8 cellular contexts compared by ENCODE assay signal in genomic region chr5:147234825-147235635, GRCh38. TPM values are rescaled to one million over a fixed set of nuclear protein-coding genes. Genes with fewer than 3 reads are reported as not detected.
DNase-seq lines count a peak whose midpoint lies in the region; ATAC-seq, FAIRE-seq and TF ChIP-seq lines count a peak whose summit lies in the region.

Gene STK32A (plus strand): TSS chr5:147235026. CDS start chr5:147239635, 4,609 bp downstream.

- intact Hi-C loops in HepG2 (cut with micrococcal nuclease; ENCODE audit: unreplicated experiment), result no loop called here

- H3K79me2 ChIP-seq in HepG2 (ENCODE audit: insufficient read depth, low read length), result no peaks in the 10 kb centered on the region

- H3K9me3 ChIP-seq in HepG2 (ENCODE audit: low read length) (no peaks in the 10 kb centered on the region), suprapubic skin (no peaks in the 10 kb centered on the region)

- H2AFZ ChIP-seq in HepG2 (ENCODE audit: low read length), result no peak within 1 kb of the TSS

- no peaks in the 10 kb centered on the region for H4K20me1 ChIP-seq in HepG2 (ENCODE audit: insufficient read depth, low read length)

- DNase-seq in EH (ENCODE audit: low read depth) (peak; percentile 1), NCI-H446 treated with DMSO at 0.1 percent for 48 hours (lab: John Stamatoyannopoulos, UW) (peak; percentile 65), dermis blood vessel endothelial cell (peak; percentile 34), HepG2 (ENCODE audit: low spot score) (no peak), suprapubic skin (ENCODE audit: low spot score in 2 of 2) (peak; percentile 75 to 83), RCC 7860 (ENCODE audit: low spot score) (no peak)

- TF ChIP-seq EP300 in HepG2 (IDR thresholded peaks at IDR 0.05; ENCODE audit: low read depth in 2 of 2, low read length in 2 of 2), result no peak
- no peak for TF ChIP-seq EP300 in HepG2 (CRISPR knock-in tag; IDR thresholded peaks at IDR 0.05; ENCODE audit: borderline replicate concordance)
- TF ChIP-seq EP300 in suprapubic skin (IDR thresholded peaks at IDR 0.05), result no peak

- BruUV-seq in HepG2 (replicated peaks; lab: Mats Ljungman, UMichigan), result no TSS peak

- TF ChIP-seq POLR2A in HepG2 (IDR thresholded peaks at IDR 0.05; ENCODE audit: insufficient read depth in 1 of 2, low read depth in 2 of 2, low read length in 2 of 2) (no peak), suprapubic skin (IDR thresholded peaks at IDR 0.05) (no peak)

- FAIRE-seq in HepG2 (lab: Jason Lieb, UNC), result no peak
- no peak for FAIRE-seq in RCC 7860 (lab: Jason Lieb, UNC)

- WGBS in HepG2 (ENCODE audit: low lambda C conversion rate), result 11% methylated on average over 10 of the region's 28 CpGs
- WGBS in suprapubic skin, result 3% methylated on average over 19 of the region's 28 CpGs

- H3K27ac ChIP-seq in HepG2 (ENCODE audit: extremely low read length, insufficient read depth, low read length) (no peak within 1 kb of the TSS), suprapubic skin (peak within 1 kb of the TSS; percentile 80)

- no peaks in the 10 kb centered on the region for H3K36me3 ChIP-seq in HepG2 (replicated peaks in 1 of 2; ENCODE audit: control insufficient read depth in 1 of 2, insufficient read depth in 2 of 2, low read length in 2 of 2)
- no peaks in the 10 kb centered on the region for H3K36me3 ChIP-seq in suprapubic skin

- peak within 1 kb of the TSS; percentile 33; the same call in 1 of the 2 replicates for H3K4me2 ChIP-seq in HepG2 (ENCODE audit: low read depth, low read length)

- in situ Hi-C loops in HepG2 (cut with HindIII; ENCODE audit: extremely low pct_ligation_motif_present, low pct_unique_long_range_greater_than_20kb), result no loop called here

- CTCF ChIA-PET in HepG2 (lab: Yijun Ruan, JAX; ENCODE audit: low intra/inter-chr PET ratio, low total read pairs), result no interaction called here

- no peak for TF ChIP-seq CTCF in HepG2 (CRISPR knock-in tag; IDR thresholded peaks at IDR 0.05)
- no peak for TF ChIP-seq CTCF in suprapubic skin (IDR thresholded peaks at IDR 0.05)

- ATAC-seq in HepG2 (peak; percentile 73), HG03159 (IDR thresholded peaks at IDR 0.05; ENCODE audit: unreplicated experiment) (no peak), HG03432 (IDR thresholded peaks at IDR 0.05; ENCODE audit: unreplicated experiment) (no peak)

- TF ChIP-seq RAD21 in HepG2 (CRISPR knock-in tag; IDR thresholded peaks at IDR 0.05), result no peak

- H3K27me3 ChIP-seq in HepG2 (ENCODE audit: control insufficient read depth in 1 of 2, insufficient read depth in 2 of 2, low read length in 2 of 2), result peaks cover 3 to 20% of the 10 kb centered on the region in 2 experiments; a peak in 3 of 5 replicates
- H3K27me3 ChIP-seq in suprapubic skin, result peaks cover 19% of the 10 kb centered on the region

- POLR2A ChIA-PET in HepG2 (lab: Yijun Ruan, JAX), result no interaction called here

- H3K4me3 ChIP-seq in HepG2 (replicated peaks in 1 of 3; ENCODE audit: insufficient read depth in 1 of 3, low read depth in 2 of 3, low read length in 3 of 3) (no peak within 1 kb of the TSS; a peak in 1 of 6 replicates), suprapubic skin (peak within 1 kb of the TSS; percentile 62)

- no peak within 1 kb of the TSS for H3K9ac ChIP-seq in HepG2 (ENCODE audit: insufficient read depth, low read depth, low read length)

- H3K4me1 ChIP-seq in HepG2 (ENCODE audit: insufficient read depth, low read length) (no peaks in the 10 kb centered on the region), suprapubic skin (peaks cover 17% of the 10 kb centered on the region)

TF ChIP-seq in HepG2, 621 proteins besides CTCF, POLR2A, EP300 and RAD21 (continues in another document):
- no peak for TF ChIP-seq NFIB (CRISPR knock-in tag; IDR thresholded peaks at IDR 0.05; ENCODE audit: borderline replicate concordance)
- no peak for TF ChIP-seq ZNF512 (CRISPR knock-in tag; IDR thresholded peaks at IDR 0.05)
- no peak for TF ChIP-seq NR3C1 (CRISPR knock-in tag; IDR thresholded peaks at IDR 0.05)
- TF ChIP-seq, protein P1, sequence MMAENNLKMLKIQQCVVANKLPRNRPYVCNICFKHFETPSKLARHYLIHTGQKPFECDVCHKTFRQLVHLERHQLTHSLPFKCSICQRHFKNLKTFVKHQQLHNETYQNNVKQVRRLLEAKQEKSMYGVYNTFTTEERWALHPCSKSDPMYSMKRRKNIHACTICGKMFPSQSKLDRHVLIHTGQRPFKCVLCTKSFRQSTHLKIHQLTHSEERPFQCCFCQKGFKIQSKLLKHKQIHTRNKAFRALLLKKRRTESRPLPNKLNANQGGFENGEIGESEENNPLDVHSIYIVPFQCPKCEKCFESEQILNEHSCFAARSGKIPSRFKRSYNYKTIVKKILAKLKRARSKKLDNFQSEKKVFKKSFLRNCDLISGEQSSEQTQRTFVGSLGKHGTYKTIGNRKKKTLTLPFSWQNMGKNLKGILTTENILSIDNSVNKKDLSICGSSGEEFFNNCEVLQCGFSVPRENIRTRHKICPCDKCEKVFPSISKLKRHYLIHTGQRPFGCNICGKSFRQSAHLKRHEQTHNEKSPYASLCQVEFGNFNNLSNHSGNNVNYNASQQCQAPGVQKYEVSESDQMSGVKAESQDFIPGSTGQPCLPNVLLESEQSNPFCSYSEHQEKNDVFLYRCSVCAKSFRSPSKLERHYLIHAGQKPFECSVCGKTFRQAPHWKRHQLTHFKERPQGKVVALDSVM (CRISPR knock-in tag; IDR thresholded peaks at IDR 0.05), result no peak
- no peak for TF ChIP-seq ZNF101 (CRISPR knock-in tag; IDR thresholded peaks at IDR 0.05; ENCODE audit: borderline replicate concordance, low read depth)
- no peak for TF ChIP-seq ZNF501 (CRISPR knock-in tag; IDR thresholded peaks at IDR 0.05)
- no peak for TF ChIP-seq SALL2 (CRISPR knock-in tag; IDR thresholded peaks at IDR 0.05)
- no peak for TF ChIP-seq ZNF850 (CRISPR knock-in tag; conservative IDR thresholded peaks at IDR 0.05)
- TF ChIP-seq ZSCAN30 (CRISPR knock-in tag; IDR thresholded peaks at IDR 0.05), result no peak

RNA-seq across cellular contexts. Expression of gene STK32A, which starts in this region (rescaled TPM):
- not detected in 2 replicates for total RNA-seq in dermis blood vessel endothelial cell
- not detected in 2 replicates for total RNA-seq in HepG2 (2016; rRNA removed; fragmentation: Illumina TruSeq; extraction: Trizol)
- total RNA-seq in HepG2 (2016; cell fraction: cytosol; rRNA removed; fragmentation: Illumina TruSeq; extraction: Trizol; ENCODE audit: low read depth), result not detected in 2 replicates
- total RNA-seq in HepG2 (2016; cell fraction: insoluble cytoplasmic fraction; rRNA removed; fragmentation: Illumina TruSeq; extraction: Trizol), result not detected in 2 replicates
- not detected in 2 replicates for total RNA-seq in HepG2 (2016; cell fraction: membrane; rRNA removed; fragmentation: Illumina TruSeq; extraction: Trizol)
- not detected in 2 replicates for total RNA-seq in HepG2 (2016; cell fraction: nucleus; rRNA removed; fragmentation: Illumina TruSeq; extraction: Trizol)
- polyA plus RNA-seq in HepG2 (2011; rRNA removed), result not detected in 2 replicates
- not detected in 2 replicates for polyA plus RNA-seq in HepG2 (2011; cell fraction: cytosol; rRNA removed)
- not detected in 2 replicates for polyA plus RNA-seq in HepG2 (2011; cell fraction: nucleus; rRNA removed)
- not detected in 2 replicates for polyA plus RNA-seq in HepG2 (2012)
- not detected in 2 replicates for polyA plus RNA-seq in HepG2 (2016; cell fraction: cytosol; fragmentation: Illumina TruSeq; extraction: Trizol; ENCODE audit: low read depth)
- not detected in 2 replicates for polyA plus RNA-seq in HepG2 (2016; cell fraction: insoluble cytoplasmic fraction; fragmentation: Illumina TruSeq; extraction: Trizol; ENCODE audit: low read depth)
- polyA plus RNA-seq in HepG2 (2016; cell fraction: membrane; fragmentation: Illumina TruSeq; extraction: Trizol; ENCODE audit: low read depth), result not detected in 2 replicates
- not detected in 2 replicates for polyA plus RNA-seq in HepG2 (2016; cell fraction: nucleus; fragmentation: Illumina TruSeq; extraction: Trizol; ENCODE audit: insufficient read depth, low read depth)
- 2.7 TPM in 1 of 2 replicates, not detected in the other for polyA minus RNA-seq in HepG2 (2011; rRNA and poly(A)+ RNA removed; ENCODE audit: low replicate concordance)
- polyA minus RNA-seq in HepG2 (2011; cell fraction: cytosol; rRNA and poly(A)+ RNA removed), result not detected in 2 replicates
- not detected in 2 replicates for polyA minus RNA-seq in HepG2 (2011; cell fraction: nucleus; rRNA and poly(A)+ RNA removed)
- 10 to 100 TPM in 1 of 4 donors, 1 to 10 TPM in 3; 5.1 to 27.4 (median 7.0) TPM for total RNA-seq in suprapubic skin

Comparison
In these comparisons a context has a peak if more than half of its experiments do, and no peak if none do; other contexts are left out.
1. Peak in DNase-seq in dermis blood vessel endothelial cell; RNA of the gene not detected or under 1 TPM.
2. DNase-seq: peak in EH (single experiment), NCI-H446 treated with DMSO at 0.1 percent for 48 hours (single experiment) and suprapubic skin (2 of 2); none in HepG2 (single experiment) and RCC 7860 (single experiment).